8 cellular contexts compared by ENCODE assay signal in the genomic region with DNA sequence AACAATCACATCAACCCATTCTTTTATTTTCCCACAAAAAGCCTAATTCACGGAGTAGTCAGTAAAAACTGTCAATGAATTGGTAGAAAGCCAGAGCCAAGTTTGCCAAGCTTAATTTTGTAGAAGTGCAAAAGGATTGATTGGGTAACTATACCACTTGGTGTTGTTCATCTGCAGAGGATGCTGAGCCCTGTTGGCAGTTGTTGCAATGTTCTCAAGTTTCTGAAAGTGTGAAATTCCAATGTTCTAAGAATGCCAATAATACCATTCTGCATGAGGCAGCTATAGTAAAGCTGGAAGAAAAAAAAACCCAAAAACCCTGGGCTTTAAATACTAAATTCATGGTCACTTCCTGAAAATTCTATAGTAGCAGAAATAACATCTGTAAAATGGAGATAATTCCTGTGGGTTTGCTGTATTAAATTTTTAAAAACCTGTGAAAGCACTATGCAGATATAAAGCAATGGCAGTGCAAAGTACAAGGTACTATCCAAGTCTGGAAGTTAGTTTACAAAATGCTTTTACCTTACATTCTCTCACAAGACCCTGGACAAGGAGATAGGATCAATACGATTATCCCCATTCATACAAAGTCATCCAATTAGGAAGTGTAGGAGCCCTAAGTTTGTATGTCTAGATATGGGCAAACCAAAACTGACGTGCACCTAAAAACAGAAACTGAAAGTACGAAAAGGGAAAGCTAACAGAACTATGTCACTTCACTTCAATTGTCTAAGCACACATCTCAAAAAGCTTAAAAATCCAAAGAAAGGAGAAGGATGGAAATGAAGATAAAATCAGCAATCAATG. TPM values are rescaled to one million over a fixed set of nuclear protein-coding genes. Genes with fewer than 3 reads are reported as not detected.
DNase-seq lines count a peak whose midpoint lies in the region; ATAC-seq and FAIRE-seq lines count a peak whose summit lies in the region.

No MANE protein-coding gene starts in this region.

- in situ Hi-C loops in G401 (cut with HindIII; ENCODE audit: low sequenced_read_pairs) = no loop called here

- H3K4me1 Mint-ChIP-seq in activated naive CD4-positive, alpha-beta T cell treated with anti-CD3 and anti-CD28 coated beads, Interleukin-2, amount 50 U/mL, for 24 hours = peaks cover 15% of the 10 kb centered on the region

- H3K36me3 Mint-ChIP-seq in activated naive CD4-positive, alpha-beta T cell treated with anti-CD3 and anti-CD28 coated beads, Interleukin-2, amount 50 U/mL, for 24 hours = no peaks in the 10 kb centered on the region

- H3K4me3 Mint-ChIP-seq in activated naive CD4-positive, alpha-beta T cell treated with anti-CD3 and anti-CD28 coated beads, Interleukin-2, amount 50 U/mL, for 24 hours = peak overlapping the region; percentile 76

- FAIRE-seq in islet of Langerhans (lab: Jason Lieb, UNC) = peak; percentile 85

- peak overlapping the region; percentile 20 for H3K27ac Mint-ChIP-seq in activated naive CD4-positive, alpha-beta T cell treated with anti-CD3 and anti-CD28 coated beads, Interleukin-2, amount 50 U/mL, for 24 hours

- H3K27me3 Mint-ChIP-seq in activated naive CD4-positive, alpha-beta T cell treated with anti-CD3 and anti-CD28 coated beads, Interleukin-2, amount 50 U/mL, for 24 hours = peaks cover 3% of the 10 kb centered on the region

- peak; percentile 98 for ATAC-seq in HG02981 (IDR thresholded peaks at IDR 0.05; ENCODE audit: unreplicated experiment)

- no peak for DNase-seq in activated naive CD4-positive, alpha-beta T cell treated with anti-CD3 and anti-CD28 coated beads, Interleukin-2, amount 50 U/mL, for 16 hours
- DNase-seq in SW480 (ENCODE audit: low spot score) (peak; percentile 16), ecto neural progenitor cell (ENCODE audit: low spot score) (no peak), NCI-H446 treated with DMSO at 0.1 percent for 48 hours (lab: John Stamatoyannopoulos, UW) (no peak), G401 (ENCODE audit: low spot score) (no peak)

- H3K9me3 Mint-ChIP-seq in activated naive CD4-positive, alpha-beta T cell treated with anti-CD3 and anti-CD28 coated beads, Interleukin-2, amount 50 U/mL, for 24 hours = no peaks in the 10 kb centered on the region

RNA-seq across cellular contexts. Expression of gene PON1, which starts 6.1 kb away (rescaled TPM):
- not detected in 2 replicates for total RNA-seq in G401 (2014; rRNA removed; shearing (Covaris generic))
